In genomic region chr20:58173091-58173490, GRCh38 we compare ENCODE assay signal across 39 cellular contexts. TPM values are rescaled to one million over a fixed set of nuclear protein-coding genes. Genes with fewer than 3 reads are reported as not detected.
"Had no signal": no experiment of that assay in that cellular context is flagged by ENCODE, and none has a peak within 500 bp of the region (broad histone marks: within the 10 kb centered on the region; RNA-seq: fewer than 3 reads in every experiment).

No MANE protein-coding gene starts in this region.

- H3K4me3 Mint-ChIP-seq: activated CD4-positive, alpha-beta memory T cell treated with anti-CD3 and anti-CD28 coated beads for 36 hours; activated naive CD4-positive, alpha-beta T cell treated with anti-CD3 and anti-CD28 coated beads, Interleukin-2, amount 10 ng/mL, durations not matched to agents 7 days and 5 days; activated T-cell treated with anti-CD3 and anti-CD28 coated beads, Interleukin-2, amount 50 U/mL, for 24 hours; nephron progenitor cell; stimulated activated effector memory CD8-positive, alpha-beta T cell treated with anti-CD3 and anti-CD28 coated beads, Interleukin-12 subunit alpha, Interleukin-12 subunit beta, amount 100 ng/mL, for 72 hours; stimulated activated naive CD8-positive, alpha-beta T cell treated with anti-CD3 and anti-CD28 coated beads, Interleukin-15, Interleukin-2, amounts not matched to agents 100 ng/mL and 50 ng/mL, for 24 hours had no signal

- H3K27ac Mint-ChIP-seq: activated CD4-positive, alpha-beta memory T cell treated with anti-CD3 and anti-CD28 coated beads for 36 hours; activated naive CD4-positive, alpha-beta T cell treated with anti-CD3 and anti-CD28 coated beads, Interleukin-2, amount 10 ng/mL, durations not matched to agents 7 days and 5 days; activated T-cell treated with anti-CD3 and anti-CD28 coated beads, Interleukin-2, amount 50 U/mL, for 24 hours; nephron progenitor cell; progenitor cell of endocrine pancreas; stimulated activated effector memory CD8-positive, alpha-beta T cell treated with anti-CD3 and anti-CD28 coated beads, Interleukin-12 subunit alpha, Interleukin-12 subunit beta, amount 100 ng/mL, for 72 hours; stimulated activated naive CD8-positive, alpha-beta T cell treated with anti-CD3 and anti-CD28 coated beads, Interleukin-15, Interleukin-2, amounts not matched to agents 100 ng/mL and 50 ng/mL, for 24 hours had no signal

- H3K9me3 ChIP-seq: breast epithelium, gastroesophageal sphincter, neutrophil, ovary, thyroid gland had no signal

- H3K27ac ChIP-seq: neutrophil, thyroid gland, VCaP had no signal

- H3K4me1 ChIP-seq: breast epithelium, thyroid gland had no signal

- H3K36me3 Mint-ChIP-seq: activated CD4-positive, alpha-beta memory T cell treated with anti-CD3 and anti-CD28 coated beads for 36 hours; activated naive CD4-positive, alpha-beta T cell treated with anti-CD3 and anti-CD28 coated beads, Interleukin-2, amount 10 ng/mL, durations not matched to agents 7 days and 5 days; stimulated activated effector memory CD8-positive, alpha-beta T cell treated with anti-CD3 and anti-CD28 coated beads, Interleukin-12 subunit alpha, Interleukin-12 subunit beta, amount 100 ng/mL, for 72 hours had no signal

- FAIRE-seq: endothelial cell of umbilical vein, keratinocyte, TTC549 had no signal

- ATAC-seq: activated CD4-positive, CD25-positive, alpha-beta regulatory T cell treated with anti-CD3 and anti-CD28 coated beads, Interleukin-2, amount 50 U/mL, for 24 hours; gastroesophageal sphincter; left colon; sciatic nerve; stimulated activated effector memory CD8-positive, alpha-beta T cell treated with anti-CD3 and anti-CD28 coated beads, Interleukin-12 subunit alpha, Interleukin-12 subunit beta, amount 100 ng/mL, for 72 hours had no signal

- DNase-seq: activated CD4-positive, alpha-beta memory T cell treated with anti-CD3 and anti-CD28 coated beads for 36 hours; activated CD4-positive, alpha-beta T cell treated with anti-CD3 and anti-CD28 coated beads for 48 hours; activated CD8-positive, alpha-beta memory T cell treated with anti-CD3 and anti-CD28 coated beads, Interleukin-2, amount 50 U/mL, for 4 hours; activated gamma-delta T cell; activated naive CD4-positive, alpha-beta T cell treated with anti-CD3 and anti-CD28 coated beads, Interleukin-2, amount 10 ng/mL, durations not matched to agents 7 days and 5 days; activated T-cell treated with anti-CD3 and anti-CD28 coated beads, Interleukin-2, amount 50 U/mL, for 24 hours; amygdala; central memory CD4-positive, alpha-beta T cell; left colon; mammary epithelial cell; nephron progenitor cell; ovary; stimulated activated CD4-positive, alpha-beta T cell treated with anti-CD3 and anti-CD28 coated beads, Interleukin-12 subunit alpha, Interleukin-12 subunit beta, amount 100 ng/mL, for 4 hours; stimulated activated CD4-positive, alpha-beta T cell treated with anti-CD3 and anti-CD28 coated beads, Interleukin-4, amount 100 ng/mL, for 1 hour; substantia nigra; T-helper 1 cell; thyroid gland had no signal

- H3K4me2 ChIP-seq: hepatocyte had no signal

- H3K27me3 Mint-ChIP-seq: activated CD4-positive, alpha-beta memory T cell treated with anti-CD3 and anti-CD28 coated beads for 36 hours; stimulated activated naive CD8-positive, alpha-beta T cell treated with anti-CD3 and anti-CD28 coated beads, Interleukin-15, Interleukin-2, amounts not matched to agents 100 ng/mL and 50 ng/mL, for 24 hours had no signal

- H3K4me3 ChIP-seq: gastroesophageal sphincter, hepatocyte, ovary, skin epidermis, thyroid gland had no signal

- H2AFZ ChIP-seq: hepatocyte had no signal

- H3K27me3 ChIP-seq: breast epithelium, gastroesophageal sphincter, hepatocyte, ovary, thyroid gland had no signal

- H3K79me2 ChIP-seq: hepatocyte had no signal

- H3K36me3 ChIP-seq: breast epithelium, gastroesophageal sphincter, neutrophil, ovary, thyroid gland had no signal

RNA-seq across cellular contexts. Expression of gene ANKRD60, which starts 55.4 kb away (rescaled TPM):
- total RNA-seq: activated CD4-positive, alpha-beta memory T cell treated with anti-CD3 and anti-CD28 coated beads for 36 hours; activated CD8-positive, alpha-beta memory T cell treated with anti-CD3 and anti-CD28 coated beads for 36 hours; breast epithelium; endothelial cell of umbilical vein; fibroblast of lung; fibroblast of villous mesenchyme; gastroesophageal sphincter; hepatocyte; left colon; liver; mammary epithelial cell; mucosa of gallbladder; ovary; progenitor cell of endocrine pancreas; renal cortical epithelial cell; sciatic nerve; thyroid gland; ureter had no signal
- polyA plus RNA-seq: endothelial cell of umbilical vein, esophagus, fibroblast of lung, hepatocyte, keratinocyte, liver, mammary epithelial cell, ovary had no signal
